Comparison of ENCODE assay signal across 27 cellular contexts in the genomic region with DNA sequence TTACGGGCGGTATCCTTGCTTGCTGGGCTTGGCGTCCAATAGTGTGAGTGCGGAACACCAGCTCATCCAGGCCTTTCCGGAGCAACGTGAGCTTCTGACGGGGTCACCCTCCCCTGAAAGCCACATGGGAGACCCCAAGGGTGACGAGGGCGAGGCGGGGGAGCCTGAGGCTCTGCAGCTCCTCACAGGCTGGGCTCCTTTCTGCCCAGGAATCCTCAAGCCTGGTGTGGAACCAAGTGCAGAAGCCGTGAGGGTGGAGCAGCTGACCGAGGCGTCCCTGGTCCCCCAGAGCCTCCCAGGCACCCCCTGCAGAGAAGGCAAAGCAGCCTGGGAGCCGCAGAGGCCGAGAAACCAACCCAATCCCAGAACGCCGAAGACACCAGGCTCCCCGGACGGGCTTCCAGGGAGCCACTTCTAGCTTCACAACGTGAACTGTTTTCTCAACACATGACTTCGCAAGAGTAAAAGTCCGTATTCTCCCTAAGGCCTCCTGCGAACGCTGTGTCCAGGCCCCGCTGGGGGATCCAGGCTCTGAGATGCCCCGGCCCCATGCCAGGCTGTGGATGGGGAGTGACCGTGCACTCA.
A peak's percentile ranks its signal among the peaks of the same experiment; 100 is the strongest.
DNase-seq lines count a peak whose midpoint lies in the region; ATAC-seq and TF ChIP-seq lines count a peak whose summit lies in the region.
"Had no signal": no experiment of that assay in that cellular context is flagged by ENCODE, and none has a peak within 500 bp of the region (broad histone marks: within the 10 kb centered on the region; RNA-seq: fewer than 3 reads in every experiment).

No MANE protein-coding gene starts in this region.

- intact Hi-C loops in Right ventricle myocardium superior (cut with DNase I), result no loop called here
- intact Hi-C loops in sciatic nerve (cut with DNase I), result no loop called here

- no peaks in the 10 kb centered on the region for H3K36me3 ChIP-seq in right atrium auricular region
- H3K36me3 ChIP-seq: SJCRH30, WERI-Rb-1 had no signal

- ATAC-seq in Right ventricle myocardium superior (ENCODE audit: poor library complexity) (no peak), sciatic nerve (no peak)
- ATAC-seq: left ventricle myocardium superior; naive thymus-derived CD8-positive, alpha-beta T cell; stimulated activated naive B cell treated with anti-CD40 and anti-IgM and Interleukin-4, amounts not matched to agents 10 μg/mL and 1 μg/mL and 100 μg/mL, for 72 hours had no signal

- peaks cover 0 to 20% of the 10 kb centered on the region in 2 donors for H3K9me3 ChIP-seq in right atrium auricular region
- H3K9me3 ChIP-seq: SJCRH30 had no signal

- no peaks in the 10 kb centered on the region for H3K27me3 ChIP-seq in right atrium auricular region

- H3K4me3 ChIP-seq in right atrium auricular region, result no peak overlapping the region
- H3K4me3 ChIP-seq: GM23338, SJCRH30 had no signal

- H3K4me1 ChIP-seq in right atrium auricular region, result no peaks in the 10 kb centered on the region
- H3K4me1 ChIP-seq: SJCRH30 had no signal

- no peak for TF ChIP-seq CTCF in right atrium auricular region (IDR thresholded peaks at IDR 0.05)

- H3K27ac ChIP-seq in right atrium auricular region, result no peak overlapping the region
- H3K27ac ChIP-seq: HL-60, SJCRH30, WERI-Rb-1 had no signal

- DNase-seq in right atrium auricular region (ENCODE audit: low spot score) (peak; percentile 42), Right ventricle myocardium superior (no peak), islet precursor cell (peak; percentile 27), sciatic nerve (ENCODE audit: low spot score) (peak; percentile 26), NCI-H82 treated with DMSO at 0.1 percent for 48 hours (lab: John Stamatoyannopoulos, UW; ENCODE audit: unreplicated experiment) (no peak), NCI-H1417 treated with DMSO at 0.1 percent for 48 hours (lab: John Stamatoyannopoulos, UW) (no peak), GOT3 (lab: John Stamatoyannopoulos, UW) (no peak)
- DNase-seq: activated gamma-delta T cell treated with Interleukin-2 at 50 U/mL for 16 hours; activated naive CD8-positive, alpha-beta T cell treated with anti-CD3 and anti-CD28 coated beads, Interleukin-2, amount 10 ng/mL, durations not matched to agents 7 days and 5 days; activated T-cell treated with anti-CD3 and anti-CD28 coated beads for 4 hours; cortex of kidney; DMS153; erythroblast; KG1; left ventricle myocardium superior; midbrain; NCI-H1092 treated with DMSO at 0.1 percent for 48 hours; NCI-H187; NCI-H2171; nucleus accumbens; SJCRH30; stimulated activated naive B cell treated with anti-CD40 and anti-IgM and Interleukin-4, amounts not matched to agents 10 μg/mL and 1 μg/mL and 100 μg/mL, for 72 hours; SW 1271; WERI-Rb-1 had no signal

Comparison
In these comparisons a context has a peak if more than half of its experiments do, and no peak if none do; other contexts are left out.
1. DNase-seq: peak in right atrium auricular region (single experiment), islet precursor cell (single experiment) and sciatic nerve (single experiment); none in Right ventricle myocardium superior (single experiment), NCI-H82 treated with DMSO at 0.1 percent for 48 hours (single experiment), NCI-H1417 treated with DMSO at 0.1 percent for 48 hours (single experiment) and GOT3 (single experiment).